Comparison of ENCODE assay signal across 1 cellular context in the genomic region with DNA sequence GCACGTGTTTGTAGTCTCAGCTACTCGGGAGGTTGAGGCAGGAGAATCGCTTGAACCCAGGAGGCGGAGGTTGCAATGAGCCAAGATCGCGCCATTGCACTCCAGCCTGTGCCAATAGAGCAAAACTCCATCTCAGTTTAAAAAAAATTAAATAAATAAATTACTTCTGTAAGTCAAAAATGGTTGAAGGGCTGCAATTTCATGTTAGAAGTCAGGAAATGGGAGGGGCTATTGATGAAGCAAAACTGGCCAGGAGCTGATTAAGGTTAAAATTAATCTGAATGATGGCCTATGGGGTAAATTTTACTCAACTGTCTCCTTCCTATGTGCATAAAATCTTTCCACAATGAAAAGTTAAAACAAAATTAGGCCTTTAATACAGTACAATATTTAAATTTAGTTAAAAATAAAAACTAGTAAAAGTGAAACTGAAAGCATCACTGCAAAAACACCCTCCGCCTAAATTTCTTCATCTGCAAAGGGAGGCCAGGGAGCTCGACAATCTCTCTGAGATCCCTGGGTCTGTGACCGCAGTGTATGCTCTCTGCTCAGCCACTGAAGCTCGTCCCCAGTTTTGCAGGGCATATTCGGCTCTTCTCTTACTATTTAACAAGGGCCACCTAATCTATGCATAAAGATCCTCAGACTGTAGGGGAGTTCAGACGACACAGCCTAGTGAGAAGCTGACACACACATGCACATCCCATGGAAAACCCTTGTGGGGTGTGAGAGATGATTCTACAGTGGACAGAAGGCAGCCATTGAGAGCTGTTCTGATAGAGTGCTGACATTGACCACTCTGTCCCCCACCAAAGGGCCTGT.
TF ChIP-seq lines count a peak whose summit lies in the region.

No MANE protein-coding gene starts in this region.

TF ChIP-seq in GM12878, 131 proteins besides CTCF, POLR2A, EP300 and RAD21 (continues in another document):
- TF ChIP-seq ZNF217 (IDR thresholded peaks at IDR 0.05) (peak; percentile 72; the same call in 1 of the 2 replicates), ZBED1 (IDR thresholded peaks at IDR 0.05; ENCODE audit: borderline replicate concordance) (no peak), BRCA1 (IDR thresholded peaks at IDR 0.05; ENCODE audit: low read depth, low read length) (no peak), EZH2 (IDR thresholded peaks at IDR 0.05; ENCODE audit: borderline replicate concordance, control insufficient read depth, low read depth, low read length) (no peak), YY1 (IDR thresholded peaks at IDR 0.05; ENCODE audit: low read depth, low read length) (no peak; the same call in 1 of the 2 replicates), NFYA (IDR thresholded peaks at IDR 0.05; ENCODE audit: borderline replicate concordance, low read depth, low read length) (no peak), JUNB (IDR thresholded peaks at IDR 0.05) (peak; percentile 78), KAT2A (conservative IDR thresholded peaks at IDR 0.05; ENCODE audit: control insufficient read depth, low read depth, low read length) (no peak), FOXM1 (IDR thresholded peaks at IDR 0.05; ENCODE audit: low read depth, low read length) (0 out of 2 replicates have a peak, but pooled peaks have one; percentile 11), RUNX3 (IDR thresholded peaks at IDR 0.05; ENCODE audit: low read length) (peak; percentile 91), CBX3 (IDR thresholded peaks at IDR 0.05; ENCODE audit: borderline replicate concordance, low read depth) (no peak), BHLHE40 (IDR thresholded peaks at IDR 0.05; ENCODE audit: borderline replicate concordance in 1 of 2, low read depth in 2 of 2, low read length in 1 of 2) (0 out of 4 replicates have a peak, but pooled peaks of 1 of the 2 experiments have one; percentile 5), ETV6 (conservative IDR thresholded peaks at IDR 0.05 in 1 of 2, IDR thresholded peaks at IDR 0.05 in 1 of 2; ENCODE audit: borderline replicate concordance in 1 of 2, low read depth in 1 of 2) (0 out of 4 replicates have a peak, but pooled peaks of 1 of the 2 experiments have one; percentile 30), ESRRA (IDR thresholded peaks at IDR 0.05; ENCODE audit: low read length) (no peak), YBX1 (IDR thresholded peaks at IDR 0.05) (no peak), TAF1 (IDR thresholded peaks at IDR 0.05; ENCODE audit: borderline replicate concordance, low read depth, low read length) (no peak), HCFC1 (IDR thresholded peaks at IDR 0.05; ENCODE audit: low read length) (no peak), NRF1 (conservative IDR thresholded peaks at IDR 0.05; ENCODE audit: low read depth, low read length) (no peak), RBBP5 (conservative IDR thresholded peaks at IDR 0.05) (no peak), TCF7 (IDR thresholded peaks at IDR 0.05; ENCODE audit: borderline replicate concordance) (no peak), ZNF274 (IDR thresholded peaks at IDR 0.05; ENCODE audit: insufficient read depth, insufficient read length) (no peak), DPF2 (IDR thresholded peaks at IDR 0.05) (no peak), RB1 (IDR thresholded peaks at IDR 0.05; ENCODE audit: borderline replicate concordance) (no peak), POLR2AphosphoS5 (IDR thresholded peaks at IDR 0.05; ENCODE audit: low read length) (0 out of 2 replicates have a peak, but pooled peaks have one; percentile 57), EED (IDR thresholded peaks at IDR 0.05; ENCODE audit: low read depth) (peak; percentile 61), GABPA (IDR thresholded peaks at IDR 0.05; ENCODE audit: low read depth) (0 out of 2 replicates have a peak, but pooled peaks have one; percentile 5), SP1 (IDR thresholded peaks at IDR 0.05; ENCODE audit: low read depth, low read length) (no peak), NFIC (IDR thresholded peaks at IDR 0.05; ENCODE audit: low read depth, low read length) (peak; percentile 13; the same call in 1 of the 2 replicates), POU2F2 (IDR thresholded peaks at IDR 0.05; ENCODE audit: borderline replicate concordance, low read depth, low read length) (peak; percentile 57; the same call in 1 of the 3 replicates), CHD2 (IDR thresholded peaks at IDR 0.05; ENCODE audit: borderline replicate concordance, low read depth, low read length) (no peak), SREBF1 (IDR thresholded peaks at IDR 0.05; ENCODE audit: low read length) (0 out of 2 replicates have a peak, but pooled peaks have one; percentile 24)
- TF ChIP-seq, protein P1, sequence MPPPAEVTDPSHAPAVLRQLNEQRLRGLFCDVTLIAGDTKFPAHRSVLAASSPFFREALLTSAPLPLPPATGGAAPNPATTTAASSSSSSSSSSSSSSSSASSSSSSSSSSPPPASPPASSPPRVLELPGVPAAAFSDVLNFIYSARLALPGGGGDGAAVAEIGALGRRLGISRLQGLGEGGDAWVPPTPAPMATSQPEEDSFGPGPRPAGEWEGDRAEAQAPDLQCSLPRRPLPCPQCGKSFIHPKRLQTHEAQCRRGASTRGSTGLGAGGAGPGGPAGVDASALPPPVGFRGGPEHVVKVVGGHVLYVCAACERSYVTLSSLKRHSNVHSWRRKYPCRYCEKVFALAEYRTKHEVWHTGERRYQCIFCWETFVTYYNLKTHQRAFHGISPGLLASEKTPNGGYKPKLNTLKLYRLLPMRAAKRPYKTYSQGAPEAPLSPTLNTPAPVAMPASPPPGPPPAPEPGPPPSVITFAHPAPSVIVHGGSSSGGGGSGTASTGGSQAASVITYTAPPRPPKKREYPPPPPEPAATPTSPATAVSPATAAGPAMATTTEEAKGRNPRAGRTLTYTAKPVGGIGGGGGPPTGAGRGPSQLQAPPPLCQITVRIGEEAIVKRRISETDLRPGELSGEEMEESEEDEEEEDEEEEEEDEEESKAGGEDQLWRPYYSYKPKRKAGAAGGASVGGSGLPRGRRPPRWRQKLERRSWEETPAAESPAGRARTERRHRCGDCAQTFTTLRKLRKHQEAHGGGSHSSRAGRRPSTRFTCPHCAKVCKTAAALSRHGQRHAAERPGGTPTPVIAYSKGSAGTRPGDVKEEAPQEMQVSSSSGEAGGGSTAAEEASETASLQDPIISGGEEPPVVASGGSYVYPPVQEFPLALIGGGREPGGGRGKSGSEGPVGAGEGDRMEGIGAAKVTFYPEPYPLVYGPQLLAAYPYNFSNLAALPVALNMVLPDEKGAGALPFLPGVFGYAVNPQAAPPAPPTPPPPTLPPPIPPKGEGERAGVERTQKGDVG (CRISPR knock-in tag; IDR thresholded peaks at IDR 0.05), result no peak
- TF ChIP-seq, protein P2, sequence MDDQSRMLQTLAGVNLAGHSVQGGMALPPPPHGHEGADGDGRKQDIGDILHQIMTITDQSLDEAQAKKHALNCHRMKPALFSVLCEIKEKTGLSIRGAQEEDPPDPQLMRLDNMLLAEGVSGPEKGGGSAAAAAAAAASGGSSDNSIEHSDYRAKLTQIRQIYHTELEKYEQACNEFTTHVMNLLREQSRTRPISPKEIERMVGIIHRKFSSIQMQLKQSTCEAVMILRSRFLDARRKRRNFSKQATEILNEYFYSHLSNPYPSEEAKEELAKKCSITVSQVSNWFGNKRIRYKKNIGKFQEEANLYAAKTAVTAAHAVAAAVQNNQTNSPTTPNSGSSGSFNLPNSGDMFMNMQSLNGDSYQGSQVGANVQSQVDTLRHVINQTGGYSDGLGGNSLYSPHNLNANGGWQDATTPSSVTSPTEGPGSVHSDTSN (IDR thresholded peaks at IDR 0.05; ENCODE audit: insufficient replicate concordance, low read depth, low read length), result no peak
- TF ChIP-seq, protein P3, sequence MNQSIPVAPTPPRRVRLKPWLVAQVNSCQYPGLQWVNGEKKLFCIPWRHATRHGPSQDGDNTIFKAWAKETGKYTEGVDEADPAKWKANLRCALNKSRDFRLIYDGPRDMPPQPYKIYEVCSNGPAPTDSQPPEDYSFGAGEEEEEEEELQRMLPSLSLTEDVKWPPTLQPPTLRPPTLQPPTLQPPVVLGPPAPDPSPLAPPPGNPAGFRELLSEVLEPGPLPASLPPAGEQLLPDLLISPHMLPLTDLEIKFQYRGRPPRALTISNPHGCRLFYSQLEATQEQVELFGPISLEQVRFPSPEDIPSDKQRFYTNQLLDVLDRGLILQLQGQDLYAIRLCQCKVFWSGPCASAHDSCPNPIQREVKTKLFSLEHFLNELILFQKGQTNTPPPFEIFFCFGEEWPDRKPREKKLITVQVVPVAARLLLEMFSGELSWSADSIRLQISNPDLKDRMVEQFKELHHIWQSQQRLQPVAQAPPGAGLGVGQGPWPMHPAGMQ (IDR thresholded peaks at IDR 0.05; ENCODE audit: borderline replicate concordance), result no peak
- TF ChIP-seq, protein P4, sequence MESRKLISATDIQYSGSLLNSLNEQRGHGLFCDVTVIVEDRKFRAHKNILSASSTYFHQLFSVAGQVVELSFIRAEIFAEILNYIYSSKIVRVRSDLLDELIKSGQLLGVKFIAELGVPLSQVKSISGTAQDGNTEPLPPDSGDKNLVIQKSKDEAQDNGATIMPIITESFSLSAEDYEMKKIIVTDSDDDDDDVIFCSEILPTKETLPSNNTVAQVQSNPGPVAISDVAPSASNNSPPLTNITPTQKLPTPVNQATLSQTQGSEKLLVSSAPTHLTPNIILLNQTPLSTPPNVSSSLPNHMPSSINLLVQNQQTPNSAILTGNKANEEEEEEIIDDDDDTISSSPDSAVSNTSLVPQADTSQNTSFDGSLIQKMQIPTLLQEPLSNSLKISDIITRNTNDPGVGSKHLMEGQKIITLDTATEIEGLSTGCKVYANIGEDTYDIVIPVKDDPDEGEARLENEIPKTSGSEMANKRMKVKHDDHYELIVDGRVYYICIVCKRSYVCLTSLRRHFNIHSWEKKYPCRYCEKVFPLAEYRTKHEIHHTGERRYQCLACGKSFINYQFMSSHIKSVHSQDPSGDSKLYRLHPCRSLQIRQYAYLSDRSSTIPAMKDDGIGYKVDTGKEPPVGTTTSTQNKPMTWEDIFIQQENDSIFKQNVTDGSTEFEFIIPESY (IDR thresholded peaks at IDR 0.05), result no peak
- TF ChIP-seq, protein P5, sequence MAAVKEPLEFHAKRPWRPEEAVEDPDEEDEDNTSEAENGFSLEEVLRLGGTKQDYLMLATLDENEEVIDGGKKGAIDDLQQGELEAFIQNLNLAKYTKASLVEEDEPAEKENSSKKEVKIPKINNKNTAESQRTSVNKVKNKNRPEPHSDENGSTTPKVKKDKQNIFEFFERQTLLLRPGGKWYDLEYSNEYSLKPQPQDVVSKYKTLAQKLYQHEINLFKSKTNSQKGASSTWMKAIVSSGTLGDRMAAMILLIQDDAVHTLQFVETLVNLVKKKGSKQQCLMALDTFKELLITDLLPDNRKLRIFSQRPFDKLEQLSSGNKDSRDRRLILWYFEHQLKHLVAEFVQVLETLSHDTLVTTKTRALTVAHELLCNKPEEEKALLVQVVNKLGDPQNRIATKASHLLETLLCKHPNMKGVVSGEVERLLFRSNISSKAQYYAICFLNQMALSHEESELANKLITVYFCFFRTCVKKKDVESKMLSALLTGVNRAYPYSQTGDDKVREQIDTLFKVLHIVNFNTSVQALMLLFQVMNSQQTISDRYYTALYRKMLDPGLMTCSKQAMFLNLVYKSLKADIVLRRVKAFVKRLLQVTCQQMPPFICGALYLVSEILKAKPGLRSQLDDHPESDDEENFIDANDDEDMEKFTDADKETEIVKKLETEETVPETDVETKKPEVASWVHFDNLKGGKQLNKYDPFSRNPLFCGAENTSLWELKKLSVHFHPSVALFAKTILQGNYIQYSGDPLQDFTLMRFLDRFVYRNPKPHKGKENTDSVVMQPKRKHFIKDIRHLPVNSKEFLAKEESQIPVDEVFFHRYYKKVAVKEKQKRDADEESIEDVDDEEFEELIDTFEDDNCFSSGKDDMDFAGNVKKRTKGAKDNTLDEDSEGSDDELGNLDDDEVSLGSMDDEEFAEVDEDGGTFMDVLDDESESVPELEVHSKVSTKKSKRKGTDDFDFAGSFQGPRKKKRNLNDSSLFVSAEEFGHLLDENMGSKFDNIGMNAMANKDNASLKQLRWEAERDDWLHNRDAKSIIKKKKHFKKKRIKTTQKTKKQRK (IDR thresholded peaks at IDR 0.05; ENCODE audit: low read depth, low read length), result no peak
- TF ChIP-seq, protein P6, sequence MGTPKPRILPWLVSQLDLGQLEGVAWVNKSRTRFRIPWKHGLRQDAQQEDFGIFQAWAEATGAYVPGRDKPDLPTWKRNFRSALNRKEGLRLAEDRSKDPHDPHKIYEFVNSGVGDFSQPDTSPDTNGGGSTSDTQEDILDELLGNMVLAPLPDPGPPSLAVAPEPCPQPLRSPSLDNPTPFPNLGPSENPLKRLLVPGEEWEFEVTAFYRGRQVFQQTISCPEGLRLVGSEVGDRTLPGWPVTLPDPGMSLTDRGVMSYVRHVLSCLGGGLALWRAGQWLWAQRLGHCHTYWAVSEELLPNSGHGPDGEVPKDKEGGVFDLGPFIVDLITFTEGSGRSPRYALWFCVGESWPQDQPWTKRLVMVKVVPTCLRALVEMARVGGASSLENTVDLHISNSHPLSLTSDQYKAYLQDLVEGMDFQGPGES (IDR thresholded peaks at IDR 0.05), result no peak
- TF ChIP-seq, protein P7, sequence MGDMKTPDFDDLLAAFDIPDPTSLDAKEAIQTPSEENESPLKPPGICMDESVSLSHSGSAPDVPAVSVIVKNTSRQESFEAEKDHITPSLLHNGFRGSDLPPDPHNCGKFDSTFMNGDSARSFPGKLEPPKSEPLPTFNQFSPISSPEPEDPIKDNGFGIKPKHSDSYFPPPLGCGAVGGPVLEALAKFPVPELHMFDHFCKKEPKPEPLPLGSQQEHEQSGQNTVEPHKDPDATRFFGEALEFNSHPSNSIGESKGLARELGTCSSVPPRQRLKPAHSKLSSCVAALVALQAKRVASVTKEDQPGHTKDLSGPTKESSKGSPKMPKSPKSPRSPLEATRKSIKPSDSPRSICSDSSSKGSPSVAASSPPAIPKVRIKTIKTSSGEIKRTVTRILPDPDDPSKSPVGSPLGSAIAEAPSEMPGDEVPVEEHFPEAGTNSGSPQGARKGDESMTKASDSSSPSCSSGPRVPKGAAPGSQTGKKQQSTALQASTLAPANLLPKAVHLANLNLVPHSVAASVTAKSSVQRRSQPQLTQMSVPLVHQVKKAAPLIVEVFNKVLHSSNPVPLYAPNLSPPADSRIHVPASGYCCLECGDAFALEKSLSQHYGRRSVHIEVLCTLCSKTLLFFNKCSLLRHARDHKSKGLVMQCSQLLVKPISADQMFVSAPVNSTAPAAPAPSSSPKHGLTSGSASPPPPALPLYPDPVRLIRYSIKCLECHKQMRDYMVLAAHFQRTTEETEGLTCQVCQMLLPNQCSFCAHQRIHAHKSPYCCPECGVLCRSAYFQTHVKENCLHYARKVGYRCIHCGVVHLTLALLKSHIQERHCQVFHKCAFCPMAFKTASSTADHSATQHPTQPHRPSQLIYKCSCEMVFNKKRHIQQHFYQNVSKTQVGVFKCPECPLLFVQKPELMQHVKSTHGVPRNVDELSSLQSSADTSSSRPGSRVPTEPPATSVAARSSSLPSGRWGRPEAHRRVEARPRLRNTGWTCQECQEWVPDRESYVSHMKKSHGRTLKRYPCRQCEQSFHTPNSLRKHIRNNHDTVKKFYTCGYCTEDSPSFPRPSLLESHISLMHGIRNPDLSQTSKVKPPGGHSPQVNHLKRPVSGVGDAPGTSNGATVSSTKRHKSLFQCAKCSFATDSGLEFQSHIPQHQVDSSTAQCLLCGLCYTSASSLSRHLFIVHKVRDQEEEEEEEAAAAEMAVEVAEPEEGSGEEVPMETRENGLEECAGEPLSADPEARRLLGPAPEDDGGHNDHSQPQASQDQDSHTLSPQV (IDR thresholded peaks at IDR 0.05), result 0 out of 2 replicates have a peak, but pooled peaks have one; percentile 39
- TF ChIP-seq, protein P8, sequence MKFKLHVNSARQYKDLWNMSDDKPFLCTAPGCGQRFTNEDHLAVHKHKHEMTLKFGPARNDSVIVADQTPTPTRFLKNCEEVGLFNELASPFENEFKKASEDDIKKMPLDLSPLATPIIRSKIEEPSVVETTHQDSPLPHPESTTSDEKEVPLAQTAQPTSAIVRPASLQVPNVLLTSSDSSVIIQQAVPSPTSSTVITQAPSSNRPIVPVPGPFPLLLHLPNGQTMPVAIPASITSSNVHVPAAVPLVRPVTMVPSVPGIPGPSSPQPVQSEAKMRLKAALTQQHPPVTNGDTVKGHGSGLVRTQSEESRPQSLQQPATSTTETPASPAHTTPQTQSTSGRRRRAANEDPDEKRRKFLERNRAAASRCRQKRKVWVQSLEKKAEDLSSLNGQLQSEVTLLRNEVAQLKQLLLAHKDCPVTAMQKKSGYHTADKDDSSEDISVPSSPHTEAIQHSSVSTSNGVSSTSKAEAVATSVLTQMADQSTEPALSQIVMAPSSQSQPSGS (IDR thresholded peaks at IDR 0.05; ENCODE audit: low read length), result peak; percentile 41; the same call in 1 of the 2 replicates
